In the genomic region with DNA sequence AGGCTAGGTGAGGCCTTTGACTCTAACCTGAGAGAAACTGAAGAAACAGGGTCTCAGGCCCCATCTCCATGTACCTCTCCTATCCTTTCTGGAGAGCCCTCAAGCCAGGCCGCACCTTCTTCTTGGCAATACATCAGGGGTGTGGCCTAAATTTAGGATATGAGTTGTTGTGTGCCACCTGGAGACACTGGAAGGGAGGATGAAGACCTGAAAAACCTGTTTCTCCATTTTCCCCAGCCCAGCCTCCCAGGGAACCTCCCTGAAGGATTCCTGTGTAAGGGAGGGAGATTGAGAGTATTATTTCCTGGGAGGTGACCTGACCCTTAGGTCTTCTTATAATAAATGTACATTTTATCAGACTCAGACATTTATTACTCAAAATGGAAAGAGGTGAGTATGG, we compare ENCODE assay signal across 16 cellular contexts. TPM values are rescaled to one million over a fixed set of nuclear protein-coding genes. Genes with fewer than 3 reads are reported as not detected.
A peak's percentile ranks its signal among the peaks of the same experiment; 100 is the strongest.
DNase-seq lines count a peak whose midpoint lies in the region; ATAC-seq and TF ChIP-seq lines count a peak whose summit lies in the region.
"Had no signal": no experiment of that assay in that cellular context is flagged by ENCODE, and none has a peak within 500 bp of the region (broad histone marks: within the 10 kb centered on the region; RNA-seq: fewer than 3 reads in every experiment).

No MANE protein-coding gene starts in this region.

- H3K4me3 Mint-ChIP-seq in activated naive CD4-positive, alpha-beta T cell treated with anti-CD3 and anti-CD28 coated beads, Interleukin-2, amount 50 U/mL, for 24 hours, result no peak overlapping the region
- no peak overlapping the region for H3K4me3 Mint-ChIP-seq in activated naive CD4-positive, alpha-beta T cell treated with anti-CD3 and anti-CD28 coated beads for 36 hours
- no peak overlapping the region for H3K4me3 Mint-ChIP-seq in T-helper 17 cell
- no peak overlapping the region for H3K4me3 Mint-ChIP-seq in activated CD4-positive, alpha-beta memory T cell treated with anti-CD3 and anti-CD28 coated beads for 36 hours
- H3K4me3 Mint-ChIP-seq: neural crest cell, T-cell had no signal

- no peaks in the 10 kb centered on the region for H3K36me3 Mint-ChIP-seq in activated naive CD4-positive, alpha-beta T cell treated with anti-CD3 and anti-CD28 coated beads, Interleukin-2, amount 50 U/mL, for 24 hours
- H3K36me3 Mint-ChIP-seq in activated naive CD4-positive, alpha-beta T cell treated with anti-CD3 and anti-CD28 coated beads for 36 hours (ENCODE audit: low read depth), result no peaks in the 10 kb centered on the region
- H3K36me3 Mint-ChIP-seq in T-helper 17 cell (ENCODE audit: low read depth), result peaks cover 3% of the 10 kb centered on the region
- H3K36me3 Mint-ChIP-seq in activated CD4-positive, alpha-beta memory T cell treated with anti-CD3 and anti-CD28 coated beads for 36 hours, result no peaks in the 10 kb centered on the region
- H3K36me3 Mint-ChIP-seq: brain, T-cell had no signal

- no peaks in the 10 kb centered on the region for H3K4me1 ChIP-seq in lower lobe of right lung
- no peaks in the 10 kb centered on the region for H3K4me1 ChIP-seq in aorta (ENCODE audit: control insufficient read depth in 1 of 2, insufficient read depth in 2 of 2, low read length in 2 of 2)
- H3K4me1 ChIP-seq: left ventricle myocardium inferior had no signal

- H3K27me3 ChIP-seq in lower lobe of right lung (ENCODE audit: low read depth), result no peaks in the 10 kb centered on the region
- no peaks in the 10 kb centered on the region for H3K27me3 ChIP-seq in aorta (ENCODE audit: control insufficient read depth in 1 of 2, insufficient read depth in 2 of 2, low read length in 1 of 2)

- POLR2A ChIA-PET in activated CD4-positive, alpha-beta memory T cell treated with anti-CD3 and anti-CD28 coated beads for 36 hours (lab: Charles Lee), result no interaction called here

- H3K27me3 Mint-ChIP-seq in activated naive CD4-positive, alpha-beta T cell treated with anti-CD3 and anti-CD28 coated beads, Interleukin-2, amount 50 U/mL, for 24 hours, result no peaks in the 10 kb centered on the region
- H3K27me3 Mint-ChIP-seq in activated naive CD4-positive, alpha-beta T cell treated with anti-CD3 and anti-CD28 coated beads for 36 hours (ENCODE audit: low read depth), result no peaks in the 10 kb centered on the region
- H3K27me3 Mint-ChIP-seq in T-helper 17 cell, result peaks cover under 1% of the 10 kb centered on the region
- H3K27me3 Mint-ChIP-seq in activated CD4-positive, alpha-beta memory T cell treated with anti-CD3 and anti-CD28 coated beads for 36 hours, result no peaks in the 10 kb centered on the region
- H3K27me3 Mint-ChIP-seq: T-cell had no signal

- H3K27ac Mint-ChIP-seq in activated naive CD4-positive, alpha-beta T cell treated with anti-CD3 and anti-CD28 coated beads, Interleukin-2, amount 50 U/mL, for 24 hours, result peak overlapping the region; percentile 46
- no peak overlapping the region for H3K27ac Mint-ChIP-seq in activated naive CD4-positive, alpha-beta T cell treated with anti-CD3 and anti-CD28 coated beads for 36 hours
- H3K27ac Mint-ChIP-seq in T-helper 17 cell, result peak overlapping the region; percentile 63
- H3K27ac Mint-ChIP-seq in activated CD4-positive, alpha-beta memory T cell treated with anti-CD3 and anti-CD28 coated beads for 36 hours, result no peak overlapping the region
- H3K27ac Mint-ChIP-seq: T-cell had no signal

- no peaks in the 10 kb centered on the region for H3K9me3 Mint-ChIP-seq in activated naive CD4-positive, alpha-beta T cell treated with anti-CD3 and anti-CD28 coated beads, Interleukin-2, amount 50 U/mL, for 24 hours
- no peaks in the 10 kb centered on the region for H3K9me3 Mint-ChIP-seq in activated naive CD4-positive, alpha-beta T cell treated with anti-CD3 and anti-CD28 coated beads for 36 hours
- no peaks in the 10 kb centered on the region for H3K9me3 Mint-ChIP-seq in activated CD4-positive, alpha-beta memory T cell treated with anti-CD3 and anti-CD28 coated beads for 36 hours
- H3K9me3 Mint-ChIP-seq: brain, neural crest cell, T-cell had no signal

- ATAC-seq in T-helper 17 cell (no peak), lower lobe of right lung (peak; percentile 76 to 84), aorta (ENCODE audit: low FRiP score) (no peak), HG02588 (IDR thresholded peaks at IDR 0.05; ENCODE audit: unreplicated experiment) (no peak), HG03025 (IDR thresholded peaks at IDR 0.05; ENCODE audit: low FRiP score, unreplicated experiment) (no peak)
- ATAC-seq: T-cell had no signal

- WGBS in aorta, 2 donors, result 85 to 100% methylated on average over 1 of the region's 1 CpG

- H3K27ac ChIP-seq in lower lobe of right lung (peak overlapping the region; percentile 18), aorta (ENCODE audit: low read depth in 1 of 2, low read length in 2 of 2) (no peak overlapping the region)
- H3K27ac ChIP-seq: left ventricle myocardium inferior had no signal

- H3K4me3 ChIP-seq in lower lobe of right lung (no peak overlapping the region), aorta (ENCODE audit: low read length in 2 of 2) (no peak overlapping the region)
- H3K4me3 ChIP-seq: left ventricle myocardium inferior had no signal

- no peak for TF ChIP-seq CTCF in lower lobe of right lung (IDR thresholded peaks at IDR 0.05)

- peaks cover 5% of the 10 kb centered on the region for H3K4me1 Mint-ChIP-seq in activated naive CD4-positive, alpha-beta T cell treated with anti-CD3 and anti-CD28 coated beads, Interleukin-2, amount 50 U/mL, for 24 hours
- peaks cover 2% of the 10 kb centered on the region for H3K4me1 Mint-ChIP-seq in activated naive CD4-positive, alpha-beta T cell treated with anti-CD3 and anti-CD28 coated beads for 36 hours (ENCODE audit: low read depth)
- peaks cover 13% of the 10 kb centered on the region for H3K4me1 Mint-ChIP-seq in T-helper 17 cell
- H3K4me1 Mint-ChIP-seq in activated CD4-positive, alpha-beta memory T cell treated with anti-CD3 and anti-CD28 coated beads for 36 hours (ENCODE audit: low read depth), result no peaks in the 10 kb centered on the region

- intact Hi-C loops in activated naive CD4-positive, alpha-beta T cell treated with anti-CD3 and anti-CD28 coated beads for 36 hours (cut with micrococcal nuclease), result no loop called here
- intact Hi-C loops in lower lobe of right lung (cut with DNase I) (no loop called here), aorta (cut with DNase I) (no loop called here)
- intact Hi-C loops in activated CD4-positive, alpha-beta memory T cell treated with anti-CD3 and anti-CD28 coated beads for 36 hours (cut with micrococcal nuclease), result no loop called here

- H3K36me3 ChIP-seq in lower lobe of right lung (no peaks in the 10 kb centered on the region), aorta (ENCODE audit: control insufficient read depth in 1 of 2, insufficient read depth in 2 of 2, low read length in 1 of 2) (no peaks in the 10 kb centered on the region)
- H3K36me3 ChIP-seq: left ventricle myocardium inferior had no signal

- CTCF ChIA-PET in activated naive CD4-positive, alpha-beta T cell treated with anti-CD3 and anti-CD28 coated beads for 36 hours (lab: Charles Lee), result no interaction called here
- CTCF ChIA-PET in activated CD4-positive, alpha-beta memory T cell treated with anti-CD3 and anti-CD28 coated beads for 36 hours (lab: Charles Lee), result no interaction called here

- no peak for DNase-seq in activated naive CD4-positive, alpha-beta T cell treated with anti-CD3 and anti-CD28 coated beads for 36 hours
- DNase-seq in T-helper 17 cell, result no peak
- DNase-seq in lower lobe of right lung, result peak; percentile 48
- no peak for DNase-seq in aorta
- DNase-seq in activated CD4-positive, alpha-beta memory T cell treated with anti-CD3 and anti-CD28 coated beads for 36 hours, result no peak
- DNase-seq: activated CD4-positive, alpha-beta T cell treated with anti-CD3 and anti-CD28 coated beads for 48 hours; activated effector memory CD4-positive, alpha-beta T cell treated with Interleukin-2 at 50 U/mL for 16 hours; left ventricle myocardium inferior; NCI-H2107; T-cell had no signal

- H3K9me3 ChIP-seq in T-helper 17 cell (ENCODE audit: control insufficient read depth, low read length, poor library complexity, severe bottlenecking) (no peaks in the 10 kb centered on the region), lower lobe of right lung (no peaks in the 10 kb centered on the region), aorta (ENCODE audit: control insufficient read depth, low read length) (no peaks in the 10 kb centered on the region)
- H3K9me3 ChIP-seq: left ventricle myocardium inferior had no signal

RNA-seq across cellular contexts. Expression of gene LY6G6D, which starts 3.1 kb away (rescaled TPM):
- not detected for total RNA-seq in activated naive CD4-positive, alpha-beta T cell treated with anti-CD3 and anti-CD28 coated beads for 36 hours
- total RNA-seq in T-helper 17 cell, result not detected
- total RNA-seq in lower lobe of right lung, result not detected
- not detected for total RNA-seq in aorta
- polyA plus RNA-seq in aorta, result not detected
- not detected for total RNA-seq in activated CD4-positive, alpha-beta memory T cell treated with anti-CD3 and anti-CD28 coated beads for 36 hours
- total RNA-seq: glomerular endothelial cell, left ventricle myocardium inferior, neural crest cell, T-cell had no signal

RNA-seq across cellular contexts. Expression of gene LY6G6C, which starts 3.3 kb away (rescaled TPM):
- not detected for total RNA-seq in activated naive CD4-positive, alpha-beta T cell treated with anti-CD3 and anti-CD28 coated beads for 36 hours
- total RNA-seq in T-helper 17 cell (not detected), lower lobe of right lung (not detected), aorta (not detected)
- polyA plus RNA-seq in aorta, result not detected
- total RNA-seq in activated CD4-positive, alpha-beta memory T cell treated with anti-CD3 and anti-CD28 coated beads for 36 hours, result not detected
- total RNA-seq: glomerular endothelial cell, left ventricle myocardium inferior, T-cell had no signal

RNA-seq across cellular contexts. Expression of gene MPIG6B, which starts 4.9 kb away (rescaled TPM):
- total RNA-seq in activated naive CD4-positive, alpha-beta T cell treated with anti-CD3 and anti-CD28 coated beads for 36 hours, result under 1 TPM in 1 of 2 experiments, not detected in 1; 0.49 TPM
- total RNA-seq in T-helper 17 cell (100 to 1,000 TPM in 1 of 2 donors, 1 to 10 TPM in 1; 3.4 to 129 TPM), lower lobe of right lung (2.6 TPM), aorta (under 1 TPM; 0.84 to 0.96 TPM)
- polyA plus RNA-seq in aorta, result not detected
- total RNA-seq in activated CD4-positive, alpha-beta memory T cell treated with anti-CD3 and anti-CD28 coated beads for 36 hours, result not detected
- total RNA-seq: glomerular endothelial cell, neural crest cell had no signal

RNA-seq across cellular contexts. Expression of gene DDAH2, which starts 10.8 kb away (rescaled TPM):
- 10 to 100 TPM in 1 of 2 experiments, 1 to 10 TPM in 1; 8.5 to 11.3 TPM for total RNA-seq in activated naive CD4-positive, alpha-beta T cell treated with anti-CD3 and anti-CD28 coated beads for 36 hours
- total RNA-seq in T-helper 17 cell, result 1 to 10 TPM; 4.7 to 7.3 TPM
- 67.0 TPM for total RNA-seq in lower lobe of right lung
- 100 to 1,000 TPM; 122 to 133 TPM for total RNA-seq in aorta
- polyA plus RNA-seq in aorta, result 100 to 1,000 TPM; 118 to 189 TPM
- total RNA-seq in activated CD4-positive, alpha-beta memory T cell treated with anti-CD3 and anti-CD28 coated beads for 36 hours, result 1 to 10 TPM; 6.2 to 6.6 TPM

RNA-seq across cellular contexts. Expression of gene LY6G6F, which starts 11.6 kb away (rescaled TPM):
- total RNA-seq in activated naive CD4-positive, alpha-beta T cell treated with anti-CD3 and anti-CD28 coated beads for 36 hours, result not detected
- total RNA-seq in T-helper 17 cell (10 to 100 TPM in 1 of 2 donors, 1 to 10 TPM in 1; 1.6 to 29.1 TPM), lower lobe of right lung (0.97 TPM), aorta (not detected)
- not detected for polyA plus RNA-seq in aorta
- not detected for total RNA-seq in activated CD4-positive, alpha-beta memory T cell treated with anti-CD3 and anti-CD28 coated beads for 36 hours
- total RNA-seq: glomerular endothelial cell, left ventricle myocardium inferior, neural crest cell, T-cell had no signal

Comparison
In these comparisons a context has a peak if more than half of its experiments do, and no peak if none do; other contexts are left out.
1. H3K27ac Mint-ChIP-seq: peak in activated naive CD4-positive, alpha-beta T cell treated with anti-CD3 and anti-CD28 coated beads, Interleukin-2, amount 50 U/mL, for 24 hours (single experiment) and T-helper 17 cell (single experiment); none in activated naive CD4-positive, alpha-beta T cell treated with anti-CD3 and anti-CD28 coated beads for 36 hours (single experiment) and activated CD4-positive, alpha-beta memory T cell treated with anti-CD3 and anti-CD28 coated beads for 36 hours (single experiment).
2. ATAC-seq: peak in lower lobe of right lung (2 of 2); none in T-helper 17 cell (single experiment), aorta (single experiment), HG02588 (single experiment) and HG03025 (single experiment).